3 cellular contexts compared by ENCODE assay signal in genomic region chr19:30056580-30056979, GRCh38.
"Had no signal": no experiment of that assay in that cellular context is flagged by ENCODE, and none has a peak within 500 bp of the region (broad histone marks: within the 10 kb centered on the region; RNA-seq: fewer than 3 reads in every experiment).

No MANE protein-coding gene starts in this region.

- DNase-seq: GDM1, GF-D8 had no signal

- H3K4me3 ChIP-seq: GM12878 had no signal

- ATAC-seq: GM12878 had no signal
